11 cellular contexts compared by ENCODE assay signal in genomic region chr1:93753766-93754763, GRCh38.
DNase-seq lines count a peak whose midpoint lies in the region; FAIRE-seq and TF ChIP-seq lines count a peak whose summit lies in the region.
"Had no signal": no experiment of that assay in that cellular context is flagged by ENCODE, and none has a peak within 500 bp of the region (broad histone marks: within the 10 kb centered on the region; RNA-seq: fewer than 3 reads in every experiment).

No MANE protein-coding gene starts in this region.

- intact Hi-C loops in ascending aorta (cut with DNase I), result no loop called here

- H2BK15ac ChIP-seq in neuronal stem cell (ENCODE audit: low read length), result no peak overlapping the region

- H3K27ac ChIP-seq in RWPE1, result peak overlapping the region; percentile 3; the same call in 1 of the 2 replicates
- H3K27ac ChIP-seq in neuronal stem cell (replicated peaks; ENCODE audit: low read length), result no peak overlapping the region
- H3K27ac ChIP-seq in ascending aorta, result no peak overlapping the region

- no peak overlapping the region for H3K4ac ChIP-seq in neuronal stem cell (ENCODE audit: low read length)

- peak; percentile 53 for DNase-seq in GM04504 (ENCODE audit: low read depth)
- DNase-seq in RWPE1 (ENCODE audit: low spot score), result no peak
- peak; percentile 83 for DNase-seq in epithelial cell of esophagus (ENCODE audit: low read depth)
- DNase-seq in neuronal stem cell (ENCODE audit: low spot score), result no peak
- DNase-seq in NCI-H1930 (lab: John Stamatoyannopoulos, UW), result no peak
- no peak for DNase-seq in ascending aorta (ENCODE audit: low spot score in 2 of 2)
- no peak for DNase-seq in cerebellar nuclear complex (lab: John Stamatoyannopoulos, UW)
- no peak for DNase-seq in GM12891 (ENCODE audit: insufficient read length, low spot score)
- DNase-seq: amniotic stem cell, GOT3 had no signal

- H3K4me2 ChIP-seq in neuronal stem cell (ENCODE audit: insufficient read depth, low read length, poor library complexity, severe bottlenecking), result no peak overlapping the region

- no peak overlapping the region for H3K14ac ChIP-seq in neuronal stem cell (ENCODE audit: low read length)

- no peak for TF ChIP-seq CTCF in RWPE1 (conservative IDR thresholded peaks at IDR 0.05; ENCODE audit: low read depth)
- no peak for TF ChIP-seq CTCF in epithelial cell of esophagus (IDR thresholded peaks at IDR 0.05; ENCODE audit: insufficient read depth, low read depth, low read length, missing control alignments)
- TF ChIP-seq CTCF in ascending aorta (IDR thresholded peaks at IDR 0.05), result no peak

- H3K36me3 ChIP-seq in neuronal stem cell (replicated peaks in 1 of 2; ENCODE audit: control insufficient read depth in 2 of 2, insufficient read depth in 2 of 2, low read length in 2 of 2), result no peaks in the 10 kb centered on the region
- no peaks in the 10 kb centered on the region for H3K36me3 ChIP-seq in ascending aorta

- no peak for TF ChIP-seq POLR2A in GM12891 (IDR thresholded peaks at IDR 0.05; ENCODE audit: low read depth, low read length)

- H3K4me3 ChIP-seq in epithelial cell of esophagus (ENCODE audit: low read length) (no peak overlapping the region), neuronal stem cell (ENCODE audit: low read length in 2 of 2) (no peak overlapping the region), ascending aorta (no peak overlapping the region)

- no CpG with 5 or more reads among the region's 6 CpGs for WGBS in neuronal stem cell (ENCODE audit: extremely low coverage in 2 of 2, insufficient read length in 2 of 2, insufficient replicate concordance in 1 of 2), 2 donors

- H3K27me3 ChIP-seq in neuronal stem cell (ENCODE audit: control insufficient read depth in 3 of 3, insufficient read depth in 3 of 3, low read depth in 1 of 3, low read length in 3 of 3) (no peaks in the 10 kb centered on the region), ascending aorta (no peaks in the 10 kb centered on the region)

- CTCF ChIA-PET in RWPE1 (lab: Yijun Ruan, JAX), result no interaction called here

- no peak overlapping the region for H3K18ac ChIP-seq in neuronal stem cell (ENCODE audit: low read length)

- H3K23ac ChIP-seq in neuronal stem cell (ENCODE audit: low read depth, low read length, poor library complexity), result no peak overlapping the region

- H3K79me1 ChIP-seq in neuronal stem cell (ENCODE audit: low read depth, low read length), result no peaks in the 10 kb centered on the region

- POLR2A ChIA-PET in RWPE1 (lab: Yijun Ruan, JAX; ENCODE audit: low non-redundant PET), result no interaction called here

- no peak overlapping the region for H3K9ac ChIP-seq in neuronal stem cell (ENCODE audit: low read depth, low read length, poor library complexity)

- no peak overlapping the region for H4K8ac ChIP-seq in neuronal stem cell (ENCODE audit: low read depth, low read length)

- no peak overlapping the region for H2AK5ac ChIP-seq in neuronal stem cell (ENCODE audit: low read depth, low read length)

- H3K9me3 ChIP-seq in neuronal stem cell (replicated peaks in 1 of 2; ENCODE audit: control insufficient read depth in 2 of 2, insufficient read depth in 1 of 2, low read depth in 1 of 2, low read length in 2 of 2) (no peaks in the 10 kb centered on the region), ascending aorta (no peaks in the 10 kb centered on the region)

- H2BK12ac ChIP-seq in neuronal stem cell (ENCODE audit: low read length), result no peak overlapping the region

- no peak overlapping the region for H2BK5ac ChIP-seq in neuronal stem cell (ENCODE audit: low read length)

- no peak overlapping the region for H2BK120ac ChIP-seq in neuronal stem cell (ENCODE audit: low read depth, low read length)

- H3K4me1 ChIP-seq in neuronal stem cell (ENCODE audit: control insufficient read depth in 2 of 2, insufficient read depth in 1 of 2, low read depth in 1 of 2, low read length in 2 of 2) (peaks cover 9 to 25% of the 10 kb centered on the region in 2 donors), ascending aorta (peaks cover 0 to 14% of the 10 kb centered on the region in 2 donors)

- H4K91ac ChIP-seq in neuronal stem cell (ENCODE audit: low read depth, low read length, poor library complexity), result no peak overlapping the region

- no peak for FAIRE-seq in GM12891 (lab: Jason Lieb, UNC)
- FAIRE-seq: islet of Langerhans had no signal

- peak overlapping the region; percentile 3 for H2AFZ ChIP-seq in neuronal stem cell (ENCODE audit: low read length)

TF ChIP-seq in GM12891, 5 proteins besides CTCF, POLR2A, EP300 and RAD21:
- no peak for TF ChIP-seq TAF1 (IDR thresholded peaks at IDR 0.05; ENCODE audit: low read depth, low read length)
- no peak for TF ChIP-seq POLR2AphosphoS5 (IDR thresholded peaks at IDR 0.05; ENCODE audit: low read depth, low read length)
- no peak for TF ChIP-seq POU2F2 (IDR thresholded peaks at IDR 0.05; ENCODE audit: low read depth, low read length)
- no peak for TF ChIP-seq PAX5 (IDR thresholded peaks at IDR 0.05; ENCODE audit: insufficient read depth, low read length, severe bottlenecking)
- TF ChIP-seq SPI1 (IDR thresholded peaks at IDR 0.05; ENCODE audit: low read depth, low read length), result no peak
TF ChIP-seq in GM12891: peak in this region for 0.

Comparison
In these comparisons a context has a peak if more than half of its experiments do, and no peak if none do; other contexts are left out.
1. DNase-seq: peak in GM04504 (single experiment) and epithelial cell of esophagus (single experiment); none in RWPE1 (single experiment), neuronal stem cell (single experiment), NCI-H1930 (0 of 2), ascending aorta (0 of 2), cerebellar nuclear complex (0 of 2) and GM12891 (single experiment).